In genomic region chr16:1180772-1181714, GRCh38 we compare ENCODE assay signal across 11 cellular contexts. TPM values are rescaled to one million over a fixed set of nuclear protein-coding genes. Genes with fewer than 3 reads are reported as not detected.
DNase-seq lines count a peak whose midpoint lies in the region; ATAC-seq, FAIRE-seq and TF ChIP-seq lines count a peak whose summit lies in the region.
"Had no signal": no experiment of that assay in that cellular context is flagged by ENCODE, and none has a peak within 500 bp of the region (broad histone marks: within the 10 kb centered on the region; RNA-seq: fewer than 3 reads in every experiment).

No MANE protein-coding gene starts in this region.

- H3K4me3 ChIP-seq in A549, result no peak overlapping the region
- no peak overlapping the region for H3K4me3 ChIP-seq in OCI-LY7 (ENCODE audit: low read depth, low read length, poor library complexity, severe bottlenecking)
- no peak overlapping the region for H3K4me3 ChIP-seq in gastroesophageal sphincter
- H3K4me3 ChIP-seq in ovary, result no peak overlapping the region

- BruUV-seq in OCI-LY7 (replicated peaks; lab: Mats Ljungman, UMichigan), result no TSS peak

- no peak overlapping the region for H3K27ac Mint-ChIP-seq in activated naive CD8-positive, alpha-beta T cell treated with anti-CD3 and anti-CD28 coated beads, Interleukin-2, amount 50 U/mL, for 24 hours

- CTCF ChIA-PET in A549 (lab: Yijun Ruan, JAX) (interaction anchor here (0.7 to 5.6 kb wide), 18 partner anchors 10 to 96 kb away, joined by 3 to 53 read pairs (median 5); no protein-coding TSS in a partner anchor), OCI-LY7 (lab: Charles Lee; ENCODE audit: unreplicated experiment) (no interaction called here)

- no peaks in the 10 kb centered on the region for H3K27me3 Mint-ChIP-seq in activated naive CD8-positive, alpha-beta T cell treated with anti-CD3 and anti-CD28 coated beads, Interleukin-2, amount 50 U/mL, for 24 hours

- H3K4me2 ChIP-seq in A549 (peak overlapping the region; percentile 100), OCI-LY7 (ENCODE audit: low read length) (no peak overlapping the region)

- H3K36me3 ChIP-seq in OCI-LY7 (ENCODE audit: insufficient read depth, low read length) (no peaks in the 10 kb centered on the region), gastroesophageal sphincter (no peaks in the 10 kb centered on the region), ovary (no peaks in the 10 kb centered on the region)

- TF ChIP-seq POLR2A in A549 (IDR thresholded peaks at IDR 0.05; ENCODE audit: low read length), result no peak
- TF ChIP-seq POLR2A in gastroesophageal sphincter (IDR thresholded peaks at IDR 0.05), result no peak
- TF ChIP-seq POLR2A in ovary (IDR thresholded peaks at IDR 0.05), result no peak

- H4K20me1 ChIP-seq in OCI-LY7 (ENCODE audit: insufficient read depth, low read length), result no peaks in the 10 kb centered on the region

- no peaks in the 10 kb centered on the region for H3K9me3 ChIP-seq in A549
- no peaks in the 10 kb centered on the region for H3K9me3 ChIP-seq in OCI-LY7 (ENCODE audit: low read length)
- H3K9me3 ChIP-seq in gastroesophageal sphincter, result no peaks in the 10 kb centered on the region
- H3K9me3 ChIP-seq in ovary, result no peaks in the 10 kb centered on the region

- no peak overlapping the region for H2AFZ ChIP-seq in OCI-LY7 (ENCODE audit: low read length)

- DNase-seq in A549 (ENCODE audit: low read depth in 1 of 2, low spot score in 1 of 2), result no peak
- no peak for DNase-seq in OCI-LY7 (ENCODE audit: low spot score)
- DNase-seq in ovary, result peak; percentile 76 to 81 (median 77)
- DNase-seq in NCI-H226, result no peak
- no peak for DNase-seq in activated naive CD8-positive, alpha-beta T cell treated with anti-CD3 and anti-CD28 coated beads, Interleukin-2, amount 50 U/mL, for 24 hours
- DNase-seq: cortex of kidney, NCI-H1694 treated with DMSO at 0.1 percent for 48 hours had no signal

- no peak for FAIRE-seq in A549 (lab: Jason Lieb, UNC)
- FAIRE-seq: RCC 7860 had no signal

- peak overlapping the region; percentile 97 to 100 for H3K27ac ChIP-seq in A549
- H3K27ac ChIP-seq in OCI-LY7 (ENCODE audit: low read depth, low read length, poor library complexity, severe bottlenecking), result no peak overlapping the region
- H3K27ac ChIP-seq in gastroesophageal sphincter, result peak overlapping the region; percentile 73 to 95 (median 94)
- H3K27ac ChIP-seq in ovary, result peak overlapping the region; percentile 24 to 94

- H3K4me1 ChIP-seq in A549, result peaks cover 53% of the 10 kb centered on the region
- no peaks in the 10 kb centered on the region for H3K4me1 ChIP-seq in OCI-LY7 (ENCODE audit: insufficient read depth, low read length, poor library complexity, severe bottlenecking)
- peaks cover 2 to 94% (median 38%) of the 10 kb centered on the region in 3 donors for H3K4me1 ChIP-seq in gastroesophageal sphincter
- peaks cover 38% of the 10 kb centered on the region for H3K4me1 ChIP-seq in ovary (ENCODE audit: insufficient read depth)

- peak; percentile 55 to 68 for TF ChIP-seq RAD21 in A549 (conservative IDR thresholded peaks at IDR 0.05 in 1 of 2, IDR thresholded peaks at IDR 0.05 in 1 of 2)

- peak in 1 of 2 experiments; percentile 18; a peak in 3 of 6 replicates for ATAC-seq in A549
- no peak for ATAC-seq in gastroesophageal sphincter
- no peak for ATAC-seq in GM18867 (IDR thresholded peaks at IDR 0.05; ENCODE audit: unreplicated experiment)
- no peak for ATAC-seq in GM19035 (IDR thresholded peaks at IDR 0.05; ENCODE audit: unreplicated experiment)
- no peak for ATAC-seq in activated naive CD8-positive, alpha-beta T cell treated with anti-CD3 and anti-CD28 coated beads, Interleukin-2, amount 50 U/mL, for 24 hours

- no peaks in the 10 kb centered on the region for H3K4me1 Mint-ChIP-seq in activated naive CD8-positive, alpha-beta T cell treated with anti-CD3 and anti-CD28 coated beads, Interleukin-2, amount 50 U/mL, for 24 hours

- no peaks in the 10 kb centered on the region for H3K79me2 ChIP-seq in OCI-LY7 (ENCODE audit: insufficient read depth, low read depth, low read length)

- H3K27me3 ChIP-seq in gastroesophageal sphincter, result no peaks in the 10 kb centered on the region
- no peaks in the 10 kb centered on the region for H3K27me3 ChIP-seq in ovary

- H3K4me3 Mint-ChIP-seq in activated naive CD8-positive, alpha-beta T cell treated with anti-CD3 and anti-CD28 coated beads, Interleukin-2, amount 50 U/mL, for 24 hours, result no peak overlapping the region

- TF ChIP-seq EP300 in A549 (IDR thresholded peaks at IDR 0.05) (no peak), gastroesophageal sphincter (IDR thresholded peaks at IDR 0.05) (no peak), ovary (IDR thresholded peaks at IDR 0.05) (no peak)

- TF ChIP-seq CTCF in A549 (IDR thresholded peaks at IDR 0.05) (peak; percentile 59), OCI-LY7 (conservative IDR thresholded peaks at IDR 0.05; ENCODE audit: low read length) (peak; percentile 43), gastroesophageal sphincter (IDR thresholded peaks at IDR 0.05) (peak in 1 of 4 experiments; percentile 25), ovary (IDR thresholded peaks at IDR 0.05) (no peak)

- no peaks in the 10 kb centered on the region for H3K9me2 ChIP-seq in OCI-LY7 (ENCODE audit: insufficient read depth, low read length)

- 70% methylated on average over 29 of the region's 45 CpGs for WGBS in A549 (ENCODE audit: missing lambda C conversion rate)
- 29% methylated on average over 6 of the region's 45 CpGs; no CpG with 5 or more reads in 1 of the 2 donors for WGBS in gastroesophageal sphincter (ENCODE audit: low coverage in 1 of 2), 2 donors
- WGBS in ovary, 3 donors, result 22 to 31% (median 26%) methylated on average over 45 of the region's 45 CpGs

- POLR2A ChIA-PET in A549 (lab: Yijun Ruan, JAX), result no interaction called here
- POLR2A ChIA-PET in OCI-LY7 (lab: Charles Lee), result no interaction called here

- H3K36me3 Mint-ChIP-seq in activated naive CD8-positive, alpha-beta T cell treated with anti-CD3 and anti-CD28 coated beads, Interleukin-2, amount 50 U/mL, for 24 hours (ENCODE audit: low read depth), result no peaks in the 10 kb centered on the region

- no peaks in the 10 kb centered on the region for H3K9me3 Mint-ChIP-seq in activated naive CD8-positive, alpha-beta T cell treated with anti-CD3 and anti-CD28 coated beads, Interleukin-2, amount 50 U/mL, for 24 hours

- intact Hi-C loops in OCI-LY7 (cut with micrococcal nuclease; ENCODE audit: unreplicated experiment) (no loop called here), ovary (cut with DNase I) (no loop called here)

TF ChIP-seq in A549, 52 proteins besides CTCF, POLR2A, EP300 and RAD21 (continues in another document):
- no peak for TF ChIP-seq GATA3 (IDR thresholded peaks at IDR 0.05; ENCODE audit: borderline replicate concordance)
- no peak for TF ChIP-seq TFCP2L1 (CRISPR knock-in tag; IDR thresholded peaks at IDR 0.05)
- no peak for TF ChIP-seq TP53 (CRISPR knock-in tag; IDR thresholded peaks at IDR 0.05)

RNA-seq across cellular contexts. Expression of gene CACNA1H, which starts 28.1 kb away (rescaled TPM):
- 7.2 and 8.6 TPM in 2 replicates for polyA plus RNA-seq in A549 (2011; rRNA removed)
- 11.7 and 18.5 TPM in 2 replicates for polyA plus RNA-seq in A549 (2012; cell fraction: cytosol; rRNA removed)
- 41.3 and 56.9 TPM in 2 replicates for polyA plus RNA-seq in A549 (2012; cell fraction: nucleus; rRNA removed)
- 11.7 to 15.8 TPM (median 14.1 TPM) in 3 replicates for polyA plus RNA-seq in A549 (2017; fragmentation: RNase III; extraction: RNeasy Plus Mini Kit Qiagen cat#74134 plus additional on column Dnase treatment)
- polyA minus RNA-seq in A549 (2011; rRNA and poly(A)+ RNA removed), result 14.1 and 17.6 TPM in 2 replicates
- total RNA-seq in OCI-LY7 (2014; rRNA removed; shearing (Covaris generic)), result not detected in 2 replicates
- not detected in 2 replicates for total RNA-seq in OCI-LY7 (2022)
- total RNA-seq in gastroesophageal sphincter, result 100 to 1,000 TPM; 133 to 330 (median 173) TPM
- 100 to 1,000 TPM in 5 of 7 donors, 10 to 100 TPM in 2; 36.5 to 217 (median 120) TPM for total RNA-seq in ovary
- polyA plus RNA-seq in ovary, result 10 to 100 TPM in 1 of 2 donors, 1 to 10 TPM in 1; 7.3 to 80.4 TPM

RNA-seq across cellular contexts. Expression of gene TPSG1, which starts 44.0 kb away (rescaled TPM):
- polyA plus RNA-seq in A549 (2011; rRNA removed), result not detected in 2 replicates
- 0.13 and 0.14 TPM in 2 replicates for polyA plus RNA-seq in A549 (2012; cell fraction: cytosol; rRNA removed)
- polyA plus RNA-seq in A549 (2012; cell fraction: nucleus; rRNA removed), result 0.23 TPM in 2 replicates
- 0.08 TPM in 1 of 3 replicates, not detected in the others for polyA plus RNA-seq in A549 (2017; fragmentation: RNase III; extraction: RNeasy Plus Mini Kit Qiagen cat#74134 plus additional on column Dnase treatment)
- polyA minus RNA-seq in A549 (2011; rRNA and poly(A)+ RNA removed), result not detected in 2 replicates
- not detected in 2 replicates for total RNA-seq in OCI-LY7 (2014; rRNA removed; shearing (Covaris generic))
- total RNA-seq in OCI-LY7 (2022), result not detected in 2 replicates
- total RNA-seq in gastroesophageal sphincter, result 1 to 10 TPM in 1 of 4 donors, under 1 TPM in 1, not detected in 2; 0.31 to 3.0 TPM
- 1 to 10 TPM in 1 of 7 donors, under 1 TPM in 1, not detected in 5; 0.22 to 1.3 TPM for total RNA-seq in ovary
- polyA plus RNA-seq in ovary, result under 1 TPM in 1 of 2 donors, not detected in 1; 0.08 TPM

RNA-seq across cellular contexts. Expression of gene TPSB2, which starts 48.9 kb away (rescaled TPM):
- polyA plus RNA-seq in A549 (2011; rRNA removed), result not detected in 2 replicates
- polyA plus RNA-seq in A549 (2012; cell fraction: cytosol; rRNA removed), result not detected in 2 replicates
- polyA plus RNA-seq in A549 (2012; cell fraction: nucleus; rRNA removed), result 0.06 TPM in 1 of 2 replicates, not detected in the other
- polyA plus RNA-seq in A549 (2017; fragmentation: RNase III; extraction: RNeasy Plus Mini Kit Qiagen cat#74134 plus additional on column Dnase treatment), result not detected in 3 replicates
- not detected in 2 replicates for polyA minus RNA-seq in A549 (2011; rRNA and poly(A)+ RNA removed)
- total RNA-seq in OCI-LY7 (2014; rRNA removed; shearing (Covaris generic)), result not detected in 2 replicates
- total RNA-seq in OCI-LY7 (2022), result not detected in 2 replicates
- total RNA-seq in gastroesophageal sphincter, result 100 to 1,000 TPM in 2 of 4 donors, 10 to 100 TPM in 2; 27.8 to 142 (median 91.8) TPM
- 1 to 10 TPM in 4 of 7 donors, not detected in 3; 1.4 to 7.4 (median 4.4) TPM for total RNA-seq in ovary
- 10 to 100 TPM in 1 of 2 donors, 1 to 10 TPM in 1; 1.0 to 17.3 TPM for polyA plus RNA-seq in ovary

RNA-seq across cellular contexts. Expression of gene TPSAB1, which starts 59.5 kb away (rescaled TPM):
- not detected in 2 replicates for polyA plus RNA-seq in A549 (2011; rRNA removed)
- 0.04 TPM in 1 of 2 replicates, not detected in the other for polyA plus RNA-seq in A549 (2012; cell fraction: cytosol; rRNA removed)
- polyA plus RNA-seq in A549 (2012; cell fraction: nucleus; rRNA removed), result not detected in 2 replicates
- polyA plus RNA-seq in A549 (2017; fragmentation: RNase III; extraction: RNeasy Plus Mini Kit Qiagen cat#74134 plus additional on column Dnase treatment), result not detected in 3 replicates
- polyA minus RNA-seq in A549 (2011; rRNA and poly(A)+ RNA removed), result not detected in 2 replicates
- total RNA-seq in OCI-LY7 (2014; rRNA removed; shearing (Covaris generic)), result not detected in 2 replicates
- not detected in 2 replicates for total RNA-seq in OCI-LY7 (2022)
- total RNA-seq in gastroesophageal sphincter, result 10 to 100 TPM; 39.8 to 94.6 (median 63.9) TPM
- total RNA-seq in ovary, result 10 to 100 TPM in 1 of 7 donors, 1 to 10 TPM in 3, under 1 TPM in 1, not detected in 2; 0.83 to 12.5 (median 8.3) TPM
- polyA plus RNA-seq in ovary, result 10 to 100 TPM in 1 of 2 donors, 1 to 10 TPM in 1; 3.1 to 16.2 TPM

Comparison
In these comparisons a context has a peak if more than half of its experiments do, and no peak if none do; other contexts are left out.
1. DNase-seq: peak in ovary (5 of 5); none in A549 (0 of 2), OCI-LY7 (single experiment), NCI-H226 (single experiment) and activated naive CD8-positive, alpha-beta T cell treated with anti-CD3 and anti-CD28 coated beads, Interleukin-2, amount 50 U/mL, for 24 hours (single experiment).
2. CTCF ChIP-seq: peak in A549 (single experiment) and OCI-LY7 (single experiment); none in ovary (0 of 3).
3. RNA of gene CACNA1H, which starts 28.1 kb away (total RNA-seq): 133 to 330 TPM in gastroesophageal sphincter and 36.5 to 217 TPM in ovary; not detected in OCI-LY7; every median in the first group is over 10 times any median in the second.